ENCODE assay signal across 16 cellular contexts in genomic region chr10:112775892-112776679, GRCh38.
DNase-seq lines count a peak whose midpoint lies in the region; ATAC-seq and TF ChIP-seq lines count a peak whose summit lies in the region.
"Had no signal": no experiment of that assay in that cellular context is flagged by ENCODE, and none has a peak within 500 bp of the region (broad histone marks: within the 10 kb centered on the region; RNA-seq: fewer than 3 reads in every experiment).

No MANE protein-coding gene starts in this region.

- H3K4me3 ChIP-seq in smooth muscle cell: no peak overlapping the region
- no peak overlapping the region for H3K4me3 ChIP-seq in CD4-positive, alpha-beta memory T cell (ENCODE audit: low read length in 2 of 2)
- H3K4me3 ChIP-seq: ascending aorta had no signal

- peaks cover 15% of the 10 kb centered on the region for H3K4me1 ChIP-seq in smooth muscle cell (ENCODE audit: low read depth)
- H3K4me1 ChIP-seq in CD4-positive, alpha-beta memory T cell (ENCODE audit: insufficient read depth, low read length): no peaks in the 10 kb centered on the region
- H3K4me1 ChIP-seq: ascending aorta had no signal

- no peaks in the 10 kb centered on the region for H3K36me3 Mint-ChIP-seq in glutamatergic neuron (ENCODE audit: unreplicated experiment)
- H3K36me3 Mint-ChIP-seq in CD4-positive, alpha-beta memory T cell: peaks cover 11 to 16% of the 10 kb centered on the region in 2 donors
- H3K36me3 Mint-ChIP-seq: natural killer cell treated with Interleukin-12 subunit alpha and Interleukin-12 subunit beta and Interleukin-15 and Interleukin-18, amount 100 ng/mL, for 72 hours had no signal

- H3K27ac Mint-ChIP-seq in glutamatergic neuron (ENCODE audit: unreplicated experiment): peak overlapping the region; percentile 85
- no peak overlapping the region for H3K27ac Mint-ChIP-seq in CD4-positive, alpha-beta memory T cell
- H3K27ac Mint-ChIP-seq: IgD-negative memory B cell; natural killer cell treated with Interleukin-12 subunit alpha and Interleukin-12 subunit beta and Interleukin-15 and Interleukin-18, amount 100 ng/mL, for 72 hours had no signal

- H3K27ac ChIP-seq in smooth muscle cell (ENCODE audit: low read depth): no peak overlapping the region
- H3K27ac ChIP-seq in CD4-positive, alpha-beta memory T cell (ENCODE audit: low read depth, low read length): no peak overlapping the region
- H3K27ac ChIP-seq: ascending aorta, dorsolateral prefrontal cortex had no signal

- intact Hi-C loops in CD4-positive, alpha-beta memory T cell (cut with micrococcal nuclease): no loop called here

- DNase-seq in NCI-H2171 treated with DMSO at 0.1 percent for 48 hours (lab: John Stamatoyannopoulos, UW): peak; percentile 55
- no peak for DNase-seq in NCI-H2171 (lab: John Stamatoyannopoulos, UW)
- DNase-seq in NCI-H82 (lab: John Stamatoyannopoulos, UW): peak; percentile 89
- peak; percentile 30 for DNase-seq in glutamatergic neuron
- DNase-seq in smooth muscle cell (lab: John Stamatoyannopoulos, UW; ENCODE audit: unreplicated experiment): no peak
- DNase-seq in CD4-positive, alpha-beta memory T cell: no peak
- no peak for DNase-seq in AG08395 (ENCODE audit: low spot score)
- DNase-seq: DMS79, dorsolateral prefrontal cortex, GOT3, NCI-H446, SW 1271 had no signal

- whole genome bisulfite sequencing in smooth muscle cell (ENCODE audit: low lambda C conversion rate): 30% methylated on average over 14 of the region's 14 CpGs

- no peaks in the 10 kb centered on the region for H4K20me1 ChIP-seq in smooth muscle cell (ENCODE audit: low read depth)

- no peak for ATAC-seq in HG03378 (IDR thresholded peaks at IDR 0.05; ENCODE audit: unreplicated experiment)
- ATAC-seq: natural killer cell treated with Interleukin-12 subunit alpha and Interleukin-12 subunit beta and Interleukin-15 and Interleukin-18, amount 100 ng/mL, for 72 hours had no signal

- H3K4me2 ChIP-seq in smooth muscle cell: peak overlapping the region; percentile 56

- H3F3A ChIP-seq in smooth muscle cell (ENCODE audit: low read depth): no peaks in the 10 kb centered on the region

- no peak overlapping the region for H3K9ac ChIP-seq in smooth muscle cell (ENCODE audit: low read depth)

- no peak for TF ChIP-seq CTCF in glutamatergic neuron (IDR thresholded peaks at IDR 0.05; ENCODE audit: partially characterized antibody, unreplicated experiment)
- TF ChIP-seq CTCF in smooth muscle cell (IDR thresholded peaks at IDR 0.05; ENCODE audit: borderline replicate concordance, insufficient read depth, poor library complexity, severe bottlenecking): no peak

- H2AFZ ChIP-seq in smooth muscle cell (ENCODE audit: low read depth): no peak overlapping the region

- H3K36me3 ChIP-seq in smooth muscle cell (ENCODE audit: low read depth): no peaks in the 10 kb centered on the region
- H3K36me3 ChIP-seq in CD4-positive, alpha-beta memory T cell (ENCODE audit: insufficient read depth, low read length): no peaks in the 10 kb centered on the region
- H3K36me3 ChIP-seq: ascending aorta had no signal

- H3K4me3 Mint-ChIP-seq in glutamatergic neuron (ENCODE audit: unreplicated experiment): peak overlapping the region; percentile 64
- H3K4me3 Mint-ChIP-seq in CD4-positive, alpha-beta memory T cell: no peak overlapping the region
- H3K4me3 Mint-ChIP-seq: IgD-negative memory B cell; natural killer cell treated with Interleukin-12 subunit alpha and Interleukin-12 subunit beta and Interleukin-15 and Interleukin-18, amount 100 ng/mL, for 72 hours had no signal

- no peaks in the 10 kb centered on the region for H3K27me3 ChIP-seq in smooth muscle cell (ENCODE audit: low read depth)
- H3K27me3 ChIP-seq in CD4-positive, alpha-beta memory T cell (ENCODE audit: insufficient read depth, low read length): no peaks in the 10 kb centered on the region
- H3K27me3 ChIP-seq: ascending aorta, dorsolateral prefrontal cortex had no signal

- H3K79me2 ChIP-seq in smooth muscle cell (ENCODE audit: low read depth): no peaks in the 10 kb centered on the region

- CTCF ChIA-PET in CD4-positive, alpha-beta memory T cell (lab: Charles Lee; ENCODE audit: partially characterized antibody): no interaction called here

- no peaks in the 10 kb centered on the region for H3K9me3 ChIP-seq in smooth muscle cell (replicated peaks; ENCODE audit: low read depth)
- H3K9me3 ChIP-seq in CD4-positive, alpha-beta memory T cell (ENCODE audit: control insufficient read depth in 1 of 2, low read length in 2 of 2): no peaks in the 10 kb centered on the region
- H3K9me3 ChIP-seq: ascending aorta had no signal

- POLR2A ChIA-PET in CD4-positive, alpha-beta memory T cell (lab: Charles Lee; ENCODE audit: partially characterized antibody): no interaction called here

- H3K4me1 Mint-ChIP-seq in glutamatergic neuron (ENCODE audit: low read depth, unreplicated experiment): peaks cover 18% of the 10 kb centered on the region
- no peaks in the 10 kb centered on the region for H3K4me1 Mint-ChIP-seq in CD4-positive, alpha-beta memory T cell

- peaks cover 7% of the 10 kb centered on the region for H3K27me3 Mint-ChIP-seq in glutamatergic neuron (ENCODE audit: unreplicated experiment)
- no peaks in the 10 kb centered on the region for H3K27me3 Mint-ChIP-seq in CD4-positive, alpha-beta memory T cell
- H3K27me3 Mint-ChIP-seq: IgD-negative memory B cell; natural killer cell treated with Interleukin-12 subunit alpha and Interleukin-12 subunit beta and Interleukin-15 and Interleukin-18, amount 100 ng/mL, for 72 hours had no signal

- peaks cover 9% of the 10 kb centered on the region for H3K9me3 Mint-ChIP-seq in glutamatergic neuron (ENCODE audit: unreplicated experiment)
- no peaks in the 10 kb centered on the region for H3K9me3 Mint-ChIP-seq in CD4-positive, alpha-beta memory T cell
- H3K9me3 Mint-ChIP-seq: IgD-negative memory B cell; natural killer cell treated with Interleukin-12 subunit alpha and Interleukin-12 subunit beta and Interleukin-15 and Interleukin-18, amount 100 ng/mL, for 72 hours had no signal

Comparison
In these comparisons a context has a peak if more than half of its experiments do, and no peak if none do; other contexts are left out.
1. DNase-seq: peak in NCI-H2171 treated with DMSO at 0.1 percent for 48 hours (single experiment), NCI-H82 (single experiment) and glutamatergic neuron (single experiment); none in NCI-H2171 (single experiment), smooth muscle cell (single experiment), CD4-positive, alpha-beta memory T cell (0 of 5) and AG08395 (single experiment).